12 cellular contexts compared by ENCODE assay signal in the genomic region with DNA sequence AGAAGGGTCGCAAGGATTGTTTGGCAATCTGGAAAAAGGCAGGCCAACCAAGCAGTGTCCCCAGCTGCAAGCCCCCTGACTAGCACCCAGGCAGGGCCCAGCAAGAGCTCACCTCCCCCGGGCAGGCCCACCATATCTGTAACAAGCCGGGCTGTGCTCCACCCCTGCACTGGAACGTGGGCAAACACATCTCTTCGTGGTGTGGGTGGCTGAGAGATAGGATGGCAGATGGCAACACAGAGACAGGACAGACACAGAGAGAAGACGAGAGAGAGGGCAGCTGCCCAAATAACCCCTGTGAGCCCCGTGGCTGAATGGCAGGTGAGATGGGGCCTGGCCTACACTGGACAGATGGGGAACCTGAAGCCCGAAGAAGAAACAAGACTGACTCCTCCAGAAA. TPM values are rescaled to one million over a fixed set of nuclear protein-coding genes. Genes with fewer than 3 reads are reported as not detected.
"Had no signal": no experiment of that assay in that cellular context is flagged by ENCODE, and none has a peak within 500 bp of the region (broad histone marks: within the 10 kb centered on the region; RNA-seq: fewer than 3 reads in every experiment).

No MANE protein-coding gene starts in this region.

- H3K9me3 ChIP-seq: esophagus squamous epithelium, stomach had no signal

- H3K4me3 ChIP-seq: esophagus squamous epithelium, stomach had no signal

- H3K4me1 Mint-ChIP-seq: activated naive CD4-positive, alpha-beta T cell treated with anti-CD3 and anti-CD28 coated beads, Interleukin-2, amount 50 U/mL, for 24 hours; memory B cell; WTC11 had no signal

- DNase-seq: activated CD4-positive, alpha-beta T cell treated with anti-CD3 and anti-CD28 coated beads, Interleukin-2, amount 10 ng/mL, durations not matched to agents 24 days and 14 days; esophagus squamous epithelium; stimulated activated CD4-positive, alpha-beta T cell treated with anti-CD3 and anti-CD28 coated beads, Interleukin-15, amount 100 ng/mL, for 24 hours; stomach had no signal

- ATAC-seq: left lobe of liver; natural killer cell treated with Interleukin-12 subunit alpha and Interleukin-12 subunit beta and Interleukin-15 and Interleukin-18, amount 100 ng/mL, for 72 hours; WTC11 had no signal

- H3K4me3 Mint-ChIP-seq: activated CD4-positive, alpha-beta T cell treated with anti-CD3 and anti-CD28 coated beads, Interleukin-2, amount 10 ng/mL, durations not matched to agents 24 days and 14 days; activated naive CD4-positive, alpha-beta T cell treated with anti-CD3 and anti-CD28 coated beads, Interleukin-2, amount 50 U/mL, for 24 hours; memory B cell; natural killer cell treated with Interleukin-12 subunit alpha and Interleukin-12 subunit beta and Interleukin-15 and Interleukin-18, amount 100 ng/mL, for 72 hours; WTC11 had no signal

- H3K27me3 ChIP-seq: esophagus squamous epithelium, stomach had no signal

- H3K27me3 Mint-ChIP-seq: activated CD4-positive, alpha-beta T cell treated with anti-CD3 and anti-CD28 coated beads, Interleukin-2, amount 10 ng/mL, durations not matched to agents 24 days and 14 days; activated naive CD4-positive, alpha-beta T cell treated with anti-CD3 and anti-CD28 coated beads, Interleukin-2, amount 50 U/mL, for 24 hours; memory B cell; natural killer cell treated with Interleukin-12 subunit alpha and Interleukin-12 subunit beta and Interleukin-15 and Interleukin-18, amount 100 ng/mL, for 72 hours had no signal

- H3K27ac ChIP-seq: esophagus squamous epithelium, stomach had no signal

- H3K4me1 ChIP-seq: stomach had no signal

- H3K27ac Mint-ChIP-seq: activated CD4-positive, alpha-beta T cell treated with anti-CD3 and anti-CD28 coated beads, Interleukin-2, amount 10 ng/mL, durations not matched to agents 24 days and 14 days; activated naive CD4-positive, alpha-beta T cell treated with anti-CD3 and anti-CD28 coated beads, Interleukin-2, amount 50 U/mL, for 24 hours; natural killer cell treated with Interleukin-12 subunit alpha and Interleukin-12 subunit beta and Interleukin-15 and Interleukin-18, amount 100 ng/mL, for 72 hours had no signal

- H3K9me3 Mint-ChIP-seq: activated CD4-positive, alpha-beta T cell treated with anti-CD3 and anti-CD28 coated beads, Interleukin-2, amount 10 ng/mL, durations not matched to agents 24 days and 14 days; activated naive CD4-positive, alpha-beta T cell treated with anti-CD3 and anti-CD28 coated beads, Interleukin-2, amount 50 U/mL, for 24 hours; memory B cell; natural killer cell treated with Interleukin-12 subunit alpha and Interleukin-12 subunit beta and Interleukin-15 and Interleukin-18, amount 100 ng/mL, for 72 hours; WTC11 had no signal

RNA-seq across cellular contexts. Expression of a gene that starts 20.2 kb away (rescaled TPM):
- total RNA-seq: activated CD4-positive, alpha-beta T cell treated with anti-CD3 and anti-CD28 coated beads, Interleukin-2, amount 10 ng/mL, durations not matched to agents 24 days and 14 days; chondrocyte; natural killer cell treated with Interleukin-12 subunit alpha and Interleukin-12 subunit beta and Interleukin-15 and Interleukin-18, amount 100 ng/mL, for 72 hours; osteocyte; T-helper 1 cell treated with Interleukin-12 subunit alpha and Interleukin-12 subunit beta and Interleukin-4 antibody, amounts not matched to agents 30 ng/mL and 1 ng/mL, for 36 hours had no signal
